In the genomic region with DNA sequence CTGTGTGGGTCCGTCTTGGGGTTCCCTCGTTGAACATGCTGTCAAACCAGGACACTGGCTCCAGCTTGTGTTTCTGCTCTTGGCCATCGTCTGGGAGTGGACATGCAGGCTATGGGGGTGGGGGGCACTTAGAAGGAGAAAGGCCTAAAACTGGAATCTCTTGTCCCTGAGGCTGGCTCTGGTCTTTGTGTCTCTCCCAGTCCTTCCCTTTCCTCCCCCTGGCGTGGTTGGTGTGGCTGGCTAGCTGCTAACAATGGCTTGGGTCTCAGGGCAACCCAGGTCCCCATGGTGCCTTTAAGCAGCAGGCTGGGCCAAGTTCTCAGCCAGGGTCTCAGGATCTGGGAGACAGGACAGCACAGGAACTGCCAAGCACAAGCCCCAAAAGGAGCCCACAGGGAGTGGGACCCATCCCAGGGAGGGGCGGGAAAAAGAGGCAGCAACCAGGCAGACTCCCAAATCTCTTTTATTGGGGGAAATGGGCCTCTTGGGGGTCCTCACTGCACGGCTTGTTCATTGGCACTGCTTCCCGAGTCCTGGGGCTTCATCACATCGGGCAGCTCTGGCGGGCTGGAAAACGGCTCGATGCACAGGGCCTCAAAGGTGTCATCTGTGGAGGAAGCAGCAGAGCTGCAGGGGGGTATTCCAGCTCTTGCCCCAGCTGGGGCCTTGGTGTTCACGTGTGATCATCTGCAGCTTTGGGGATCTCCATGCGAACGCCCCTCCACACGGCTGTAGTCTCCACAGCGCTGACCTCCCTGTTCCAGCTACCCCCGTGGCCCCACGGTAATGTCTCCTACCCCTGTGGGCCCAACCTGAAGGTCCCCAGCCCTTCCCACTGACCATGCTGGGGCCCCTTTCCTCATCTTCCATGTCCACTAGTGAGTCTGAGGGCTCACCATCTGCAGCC, we compare ENCODE assay signal across 18 cellular contexts. TPM values are rescaled to one million over a fixed set of nuclear protein-coding genes. Genes with fewer than 3 reads are reported as not detected.
A peak's percentile ranks its signal among the peaks of the same experiment; 100 is the strongest.
DNase-seq lines count a peak whose midpoint lies in the region; ATAC-seq and TF ChIP-seq lines count a peak whose summit lies in the region.
"Had no signal": no experiment of that assay in that cellular context is flagged by ENCODE, and none has a peak within 500 bp of the region (broad histone marks: within the 10 kb centered on the region; RNA-seq: fewer than 3 reads in every experiment).

No MANE protein-coding gene starts in this region.

- peaks cover 4% of the 10 kb centered on the region for H3K36me3 ChIP-seq in mucosa of descending colon (ENCODE audit: low read depth)

- ATAC-seq in mucosa of descending colon = no peak
- ATAC-seq: activated CD4-positive, alpha-beta T cell treated with anti-CD3 and anti-CD28 coated beads for 36 hours had no signal

- H3K4me3 ChIP-seq in mucosa of descending colon = no peak overlapping the region
- H3K4me3 ChIP-seq: upper lobe of left lung had no signal

- H3K27me3 Mint-ChIP-seq in activated CD4-positive, alpha-beta T cell treated with anti-CD3 and anti-CD28 coated beads, Interleukin-2, amount 10 ng/mL, durations not matched to agents 24 days and 14 days = no peaks in the 10 kb centered on the region
- H3K27me3 Mint-ChIP-seq in HFFc6 (ENCODE audit: insufficient read depth) = peaks cover 7% of the 10 kb centered on the region
- no peaks in the 10 kb centered on the region for H3K27me3 Mint-ChIP-seq in dendritic cell treated with granulocyte-macrophage colony-stimulating factor and Interleukin-4, amounts not matched to agents 40 ng/mL and 50 ng/mL, for 4 days
- H3K27me3 Mint-ChIP-seq: activated CD4-positive, alpha-beta T cell treated with anti-CD3 and anti-CD28 coated beads for 36 hours had no signal

- no peak overlapping the region for H3K27ac Mint-ChIP-seq in activated CD4-positive, alpha-beta T cell treated with anti-CD3 and anti-CD28 coated beads, Interleukin-2, amount 10 ng/mL, durations not matched to agents 24 days and 14 days
- H3K27ac Mint-ChIP-seq in HFFc6 = peak overlapping the region; percentile 64
- H3K27ac Mint-ChIP-seq in dendritic cell treated with granulocyte-macrophage colony-stimulating factor and Interleukin-4, amounts not matched to agents 40 ng/mL and 50 ng/mL, for 4 days = peak overlapping the region; percentile 26
- H3K27ac Mint-ChIP-seq: activated CD4-positive, alpha-beta T cell treated with anti-CD3 and anti-CD28 coated beads for 36 hours had no signal

- H3K4me1 ChIP-seq in mucosa of descending colon (ENCODE audit: low read depth) = peaks cover 26% of the 10 kb centered on the region

- peak overlapping the region; percentile 41 for H3K4me3 Mint-ChIP-seq in activated CD4-positive, alpha-beta T cell treated with anti-CD3 and anti-CD28 coated beads, Interleukin-2, amount 10 ng/mL, durations not matched to agents 24 days and 14 days
- no peak overlapping the region; the same call in 1 of the 2 replicates for H3K4me3 Mint-ChIP-seq in HFFc6
- H3K4me3 Mint-ChIP-seq in dendritic cell treated with granulocyte-macrophage colony-stimulating factor and Interleukin-4, amounts not matched to agents 40 ng/mL and 50 ng/mL, for 4 days = no peak overlapping the region
- H3K4me3 Mint-ChIP-seq: activated CD4-positive, alpha-beta T cell treated with anti-CD3 and anti-CD28 coated beads for 36 hours had no signal

- H3K4me1 Mint-ChIP-seq in activated CD4-positive, alpha-beta T cell treated with anti-CD3 and anti-CD28 coated beads, Interleukin-2, amount 10 ng/mL, durations not matched to agents 24 days and 14 days = peaks cover 24% of the 10 kb centered on the region
- peaks cover 54% of the 10 kb centered on the region for H3K4me1 Mint-ChIP-seq in HFFc6 (ENCODE audit: low read depth)
- peaks cover 94% of the 10 kb centered on the region for H3K4me1 Mint-ChIP-seq in dendritic cell treated with granulocyte-macrophage colony-stimulating factor and Interleukin-4, amounts not matched to agents 40 ng/mL and 50 ng/mL, for 4 days (ENCODE audit: low read depth)

- no peaks in the 10 kb centered on the region for H3K9me3 Mint-ChIP-seq in activated CD4-positive, alpha-beta T cell treated with anti-CD3 and anti-CD28 coated beads, Interleukin-2, amount 10 ng/mL, durations not matched to agents 24 days and 14 days
- H3K9me3 Mint-ChIP-seq in HFFc6 = peaks cover under 1% of the 10 kb centered on the region; the same call in 1 of the 2 replicates
- H3K9me3 Mint-ChIP-seq in dendritic cell treated with granulocyte-macrophage colony-stimulating factor and Interleukin-4, amounts not matched to agents 40 ng/mL and 50 ng/mL, for 4 days = no peaks in the 10 kb centered on the region

- DNase-seq in activated CD4-positive, alpha-beta T cell treated with anti-CD3 and anti-CD28 coated beads, Interleukin-2, amount 10 ng/mL, durations not matched to agents 24 days and 14 days = no peak
- no peak for DNase-seq in activated CD4-positive, alpha-beta T cell treated with anti-CD3 and anti-CD28 coated beads for 1 hour
- DNase-seq in HFFc6 = no peak
- DNase-seq in posterior vena cava (ENCODE audit: low spot score) = peak; percentile 62
- DNase-seq in DMS53 treated with DMSO at 0.1 percent for 48 hours (lab: John Stamatoyannopoulos, UW; ENCODE audit: unreplicated experiment) = no peak
- no peak for DNase-seq in SK-N-DZ (ENCODE audit: low spot score)
- DNase-seq in mucosa of descending colon = no peak
- DNase-seq: ACHN; activated CD4-positive, alpha-beta T cell treated with anti-CD3 and anti-CD28 coated beads for 36 hours; dermis blood vessel endothelial cell; Karpas-422; NK-92 treated with Interleukin-12 subunit alpha and Interleukin-12 subunit beta, amount 100 ng/mL, for 24 hours; upper lobe of left lung had no signal

- H3K9me3 ChIP-seq in mucosa of descending colon = no peaks in the 10 kb centered on the region
- H3K9me3 ChIP-seq: upper lobe of left lung had no signal

- H3K36me3 Mint-ChIP-seq in activated CD4-positive, alpha-beta T cell treated with anti-CD3 and anti-CD28 coated beads, Interleukin-2, amount 10 ng/mL, durations not matched to agents 24 days and 14 days (ENCODE audit: low read depth) = peaks cover 66% of the 10 kb centered on the region
- peaks cover 50% of the 10 kb centered on the region for H3K36me3 Mint-ChIP-seq in HFFc6 (ENCODE audit: low read depth)
- H3K36me3 Mint-ChIP-seq in dendritic cell treated with granulocyte-macrophage colony-stimulating factor and Interleukin-4, amounts not matched to agents 40 ng/mL and 50 ng/mL, for 4 days (ENCODE audit: low read depth) = peaks cover 95% of the 10 kb centered on the region

- intact Hi-C loops in activated CD4-positive, alpha-beta T cell treated with anti-CD3 and anti-CD28 coated beads, Interleukin-2, amount 10 ng/mL, durations not matched to agents 24 days and 14 days (cut with micrococcal nuclease) = no loop called here
- intact Hi-C loops in dendritic cell treated with granulocyte-macrophage colony-stimulating factor and Interleukin-4, amounts not matched to agents 40 ng/mL and 50 ng/mL, for 4 days (cut with micrococcal nuclease) = no loop called here
- intact Hi-C loops in posterior vena cava (cut with DNase I) = no loop called here
- intact Hi-C loops in mucosa of descending colon (cut with DNase I, micrococcal nuclease) = no loop called here

- TF ChIP-seq CTCF in HFFc6 (IDR thresholded peaks at IDR 0.05) (no peak), mucosa of descending colon (IDR thresholded peaks at IDR 0.05) (no peak)

RNA-seq across cellular contexts. Expression of a gene that starts 5.3 kb away (rescaled TPM):
- 241 and 259 TPM in 2 replicates for total RNA-seq in activated CD4-positive, alpha-beta T cell treated with anti-CD3 and anti-CD28 coated beads, Interleukin-2, amount 10 ng/mL, durations not matched to agents 24 days and 14 days
- 100 to 1,000 TPM; 329 to 403 (median 352) TPM for total RNA-seq in HFFc6 (2021; fragmentation: NEBNext Ultra II Directional; extraction: Animal tissue kit (Norgen Biotek cat#: 25700))
- total RNA-seq in posterior vena cava (100 to 1,000 TPM; 182 to 196 TPM), mucosa of descending colon (100 to 1,000 TPM; 231 to 296 (median 285) TPM)
- polyA plus RNA-seq in SK-N-DZ (2014; cell fraction: cytosol; rRNA removed) = 449 and 479 TPM in 2 replicates
- polyA plus RNA-seq in SK-N-DZ (2014; cell fraction: nucleus; rRNA removed) = 255 and 331 TPM in 2 replicates

RNA-seq across cellular contexts. Expression of a gene that starts 15.6 kb away (rescaled TPM):
- total RNA-seq in activated CD4-positive, alpha-beta T cell treated with anti-CD3 and anti-CD28 coated beads, Interleukin-2, amount 10 ng/mL, durations not matched to agents 24 days and 14 days = not detected in 2 replicates
- total RNA-seq in HFFc6 (2021; fragmentation: NEBNext Ultra II Directional; extraction: Animal tissue kit (Norgen Biotek cat#: 25700)) = not detected
- not detected for total RNA-seq in posterior vena cava
- polyA plus RNA-seq in SK-N-DZ (2014; cell fraction: cytosol; rRNA removed) = 0.09 and 0.15 TPM in 2 replicates
- 0.21 TPM in 1 of 2 replicates, not detected in the other for polyA plus RNA-seq in SK-N-DZ (2014; cell fraction: nucleus; rRNA removed)
- not detected for total RNA-seq in mucosa of descending colon
- total RNA-seq: activated CD4-positive, alpha-beta T cell treated with anti-CD3 and anti-CD28 coated beads for 36 hours; Daoy; dermis blood vessel endothelial cell; fibroblast of villous mesenchyme; skeletal muscle tissue had no signal
- polyA plus RNA-seq: keratinocyte had no signal

RNA-seq across cellular contexts. Expression of a gene that starts 19.3 kb away (rescaled TPM):
- total RNA-seq in activated CD4-positive, alpha-beta T cell treated with anti-CD3 and anti-CD28 coated beads, Interleukin-2, amount 10 ng/mL, durations not matched to agents 24 days and 14 days = 635 and 680 TPM in 2 replicates
- total RNA-seq in HFFc6 (2021; fragmentation: NEBNext Ultra II Directional; extraction: Animal tissue kit (Norgen Biotek cat#: 25700)) = 100 to 1,000 TPM; 223 to 317 (median 269) TPM
- total RNA-seq in posterior vena cava (100 to 1,000 TPM; 320 to 360 TPM), mucosa of descending colon (100 to 1,000 TPM; 538 to 819 (median 692) TPM)
- polyA plus RNA-seq in SK-N-DZ (2014; cell fraction: cytosol; rRNA removed) = 30.2 and 43.2 TPM in 2 replicates
- polyA plus RNA-seq in SK-N-DZ (2014; cell fraction: nucleus; rRNA removed) = 483 and 895 TPM in 2 replicates

RNA-seq across cellular contexts. Expression of a gene that starts 26.5 kb away (rescaled TPM):
- not detected in 2 replicates for total RNA-seq in activated CD4-positive, alpha-beta T cell treated with anti-CD3 and anti-CD28 coated beads, Interleukin-2, amount 10 ng/mL, durations not matched to agents 24 days and 14 days
- not detected for total RNA-seq in HFFc6 (2021; fragmentation: NEBNext Ultra II Directional; extraction: Animal tissue kit (Norgen Biotek cat#: 25700))
- total RNA-seq in posterior vena cava = not detected
- polyA plus RNA-seq in SK-N-DZ (2014; cell fraction: cytosol; rRNA removed) = not detected in 2 replicates
- polyA plus RNA-seq in SK-N-DZ (2014; cell fraction: nucleus; rRNA removed) = not detected in 2 replicates
- total RNA-seq in mucosa of descending colon = not detected
- total RNA-seq: activated CD4-positive, alpha-beta T cell treated with anti-CD3 and anti-CD28 coated beads for 36 hours; Daoy; dermis blood vessel endothelial cell; fibroblast of villous mesenchyme; skeletal muscle tissue had no signal
- polyA plus RNA-seq: keratinocyte had no signal

RNA-seq across cellular contexts. Expression of a gene that starts 45.3 kb away (rescaled TPM):
- total RNA-seq in activated CD4-positive, alpha-beta T cell treated with anti-CD3 and anti-CD28 coated beads, Interleukin-2, amount 10 ng/mL, durations not matched to agents 24 days and 14 days = 10.2 and 11.8 TPM in 2 replicates
- total RNA-seq in HFFc6 (2021; fragmentation: NEBNext Ultra II Directional; extraction: Animal tissue kit (Norgen Biotek cat#: 25700)) = not detected
- total RNA-seq in posterior vena cava (not detected), mucosa of descending colon (1 to 10 TPM in 1 of 3 donors, under 1 TPM in 2; 0.51 to 4.1 (median 0.58) TPM)
- 0.59 and 3.0 TPM in 2 replicates for polyA plus RNA-seq in SK-N-DZ (2014; cell fraction: cytosol; rRNA removed)
- polyA plus RNA-seq in SK-N-DZ (2014; cell fraction: nucleus; rRNA removed) = 12.7 and 14.8 TPM in 2 replicates
- total RNA-seq: Daoy, skeletal muscle tissue had no signal
